ENCODE assay signal across 8 cellular contexts in genomic region chr1:43991476-43992231, GRCh38. TPM values are rescaled to one million over a fixed set of nuclear protein-coding genes. Genes with fewer than 3 reads are reported as not detected.
DNase-seq lines count a peak whose midpoint lies in the region; ATAC-seq and TF ChIP-seq lines count a peak whose summit lies in the region.

Gene CCDC24, plus strand, starts transcription at chr1:43991599. Its CDS starts 280 bp downstream, at chr1:43991879.

- TF ChIP-seq EP300 in tibial nerve (IDR thresholded peaks at IDR 0.05): peak; percentile 22 to 69

- H3K4me1 Mint-ChIP-seq in GM23338: peaks cover 21% of the 10 kb centered on the region
- peaks cover 13% of the 10 kb centered on the region for H3K4me1 Mint-ChIP-seq in activated naive CD8-positive, alpha-beta T cell treated with anti-CD3 and anti-CD28 coated beads for 36 hours

- peak; percentile 62 for DNase-seq in DND-41
- peak; percentile 85 for DNase-seq in GM23338 (ENCODE audit: low spot score)
- DNase-seq in LoVo (ENCODE audit: low spot score): peak; percentile 84
- peak; percentile 45 for DNase-seq in SKM-1 (lab: John Stamatoyannopoulos, UW; ENCODE audit: unreplicated experiment)
- DNase-seq in activated naive CD8-positive, alpha-beta T cell treated with anti-CD3 and anti-CD28 coated beads for 36 hours: peak; percentile 80
- DNase-seq in cardiac muscle cell (ENCODE audit: low read depth in 1 of 2, low spot score in 1 of 2): peak; percentile 84 to 86
- DNase-seq in tibial nerve (ENCODE audit: low spot score in 2 of 2): peak; percentile 77 to 79

- H3K4me1 ChIP-seq in DND-41 (ENCODE audit: insufficient read depth, low read length): peaks cover 20% of the 10 kb centered on the region
- peaks cover 10% of the 10 kb centered on the region for H3K4me1 ChIP-seq in GM23338 (ENCODE audit: insufficient read depth)
- peaks cover 4% of the 10 kb centered on the region for H3K4me1 ChIP-seq in cardiac muscle cell (ENCODE audit: low read depth)
- H3K4me1 ChIP-seq in parathyroid adenoma: peaks cover 2% of the 10 kb centered on the region
- peaks cover 0 to 27% (median 13%) of the 10 kb centered on the region in 4 donors for H3K4me1 ChIP-seq in tibial nerve

- H3K9ac ChIP-seq in DND-41 (ENCODE audit: low read depth, low read length): peak within 1 kb of the TSS; percentile 58
- H3K9ac ChIP-seq in parathyroid adenoma: peak within 1 kb of the TSS; percentile 19

- ATAC-seq in DND-41 (ENCODE audit: insufficient read depth, low read depth): peak; percentile 78
- peak; percentile 71 for ATAC-seq in GM23338

- H3K79me2 ChIP-seq in DND-41 (ENCODE audit: insufficient read depth, low read length) (no peaks in the 10 kb centered on the region), GM23338 (replicated peaks; ENCODE audit: insufficient read depth) (no peaks in the 10 kb centered on the region), parathyroid adenoma (no peaks in the 10 kb centered on the region)

- peak within 1 kb of the TSS; percentile 87 for H3K4me3 Mint-ChIP-seq in GM23338
- peak within 1 kb of the TSS; percentile 85 for H3K4me3 Mint-ChIP-seq in activated naive CD8-positive, alpha-beta T cell treated with anti-CD3 and anti-CD28 coated beads for 36 hours

- peak within 1 kb of the TSS; percentile 94 for H2AFZ ChIP-seq in DND-41 (ENCODE audit: low read depth, low read length)
- H2AFZ ChIP-seq in GM23338: peak within 1 kb of the TSS; percentile 96
- peak within 1 kb of the TSS; percentile 85 for H2AFZ ChIP-seq in parathyroid adenoma

- H3K36me3 Mint-ChIP-seq in GM23338 (ENCODE audit: low read depth): no peaks in the 10 kb centered on the region; the same call in 2 of the 3 replicates
- no peaks in the 10 kb centered on the region for H3K36me3 Mint-ChIP-seq in activated naive CD8-positive, alpha-beta T cell treated with anti-CD3 and anti-CD28 coated beads for 36 hours

- H3K9me3 ChIP-seq in DND-41 (ENCODE audit: insufficient read depth, low read length, severe bottlenecking) (no peaks in the 10 kb centered on the region), cardiac muscle cell (ENCODE audit: low read depth) (no peaks in the 10 kb centered on the region), parathyroid adenoma (ENCODE audit: control insufficient read depth, low read length) (no peaks in the 10 kb centered on the region), tibial nerve (no peaks in the 10 kb centered on the region)

- peaks cover 21% of the 10 kb centered on the region for H3F3A ChIP-seq in GM23338 (replicated peaks; ENCODE audit: low read depth)

- 1% methylated on average over 56 to 58 of the region's 66 CpGs for WGBS in tibial nerve, 2 donors

- H3K27me3 ChIP-seq in DND-41 (ENCODE audit: insufficient read depth, low read length, poor library complexity): peaks cover 12% of the 10 kb centered on the region
- peaks cover 11% of the 10 kb centered on the region; the same call in 1 of the 2 replicates for H3K27me3 ChIP-seq in GM23338 (ENCODE audit: insufficient read depth)
- H3K27me3 ChIP-seq in cardiac muscle cell: no peaks in the 10 kb centered on the region
- no peaks in the 10 kb centered on the region for H3K27me3 ChIP-seq in parathyroid adenoma (ENCODE audit: control insufficient read depth, insufficient read depth, low read length)
- no peaks in the 10 kb centered on the region for H3K27me3 ChIP-seq in tibial nerve

- H3K36me3 ChIP-seq in DND-41 (ENCODE audit: insufficient read depth, low read length): no peaks in the 10 kb centered on the region
- H3K36me3 ChIP-seq in GM23338 (ENCODE audit: insufficient read depth): no peaks in the 10 kb centered on the region
- H3K36me3 ChIP-seq in cardiac muscle cell: no peaks in the 10 kb centered on the region
- no peaks in the 10 kb centered on the region for H3K36me3 ChIP-seq in parathyroid adenoma (ENCODE audit: control insufficient read depth, insufficient read depth, low read length)
- H3K36me3 ChIP-seq in tibial nerve: peaks cover 0 to 8% (median 0%) of the 10 kb centered on the region in 3 donors

- TF ChIP-seq CTCF in DND-41 (IDR thresholded peaks at IDR 0.05; ENCODE audit: borderline replicate concordance, extremely low read depth, low read length, poor library complexity, severe bottlenecking) (no peak), GM23338 (conservative IDR thresholded peaks at IDR 0.05; ENCODE audit: low read depth in 2 of 2) (no peak), cardiac muscle cell (IDR thresholded peaks at IDR 0.05; ENCODE audit: low read depth, low read length) (no peak), parathyroid adenoma (IDR thresholded peaks at IDR 0.05) (no peak), tibial nerve (IDR thresholded peaks at IDR 0.05) (no peak)

- H3K9me3 Mint-ChIP-seq in GM23338: no peaks in the 10 kb centered on the region
- no peaks in the 10 kb centered on the region for H3K9me3 Mint-ChIP-seq in activated naive CD8-positive, alpha-beta T cell treated with anti-CD3 and anti-CD28 coated beads for 36 hours

- H3K4me2 ChIP-seq in DND-41 (ENCODE audit: insufficient read depth, low read length) (peak within 1 kb of the TSS; percentile 91), GM23338 (peak within 1 kb of the TSS; percentile 97), parathyroid adenoma (ENCODE audit: low read length) (peak within 1 kb of the TSS; percentile 87)

- H3K27ac ChIP-seq in DND-41 (ENCODE audit: low read length) (no peak within 1 kb of the TSS), GM23338 (ENCODE audit: low read depth) (peak within 1 kb of the TSS; percentile 72; the same call in 1 of the 2 replicates), cardiac muscle cell (peak within 1 kb of the TSS; percentile 28), parathyroid adenoma (peak within 1 kb of the TSS; percentile 86), tibial nerve (peak within 1 kb of the TSS in 3 of 4 donors; percentile 44 to 79 (median 72))

- H4K20me1 ChIP-seq in DND-41 (ENCODE audit: insufficient read depth, low read length) (0 out of 2 replicates have a peak, but pooled peaks cover 7% of the 10 kb centered on the region), GM23338 (replicated peaks; ENCODE audit: insufficient read depth) (no peaks in the 10 kb centered on the region)

- no peaks in the 10 kb centered on the region for H3K9me2 ChIP-seq in GM23338 (ENCODE audit: insufficient read depth)

- peak in 1 of 2 donors; percentile 4 for TF ChIP-seq POLR2A in tibial nerve (IDR thresholded peaks at IDR 0.05)

- H3K27ac Mint-ChIP-seq in GM23338: peak within 1 kb of the TSS; percentile 74
- peak within 1 kb of the TSS; percentile 74 for H3K27ac Mint-ChIP-seq in activated naive CD8-positive, alpha-beta T cell treated with anti-CD3 and anti-CD28 coated beads for 36 hours

- H3K4me3 ChIP-seq in DND-41 (ENCODE audit: low read depth in 1 of 2, low read length in 2 of 2): peak within 1 kb of the TSS; percentile 52 to 69; a peak in 3 of 4 replicates
- H3K4me3 ChIP-seq in GM23338: peak within 1 kb of the TSS; percentile 82
- peak within 1 kb of the TSS; percentile 56 for H3K4me3 ChIP-seq in cardiac muscle cell
- H3K4me3 ChIP-seq in parathyroid adenoma (ENCODE audit: low read depth, low read length): peak within 1 kb of the TSS; percentile 70
- peak within 1 kb of the TSS; percentile 43 to 71 (median 58) for H3K4me3 ChIP-seq in tibial nerve

- peaks cover 43% of the 10 kb centered on the region for H3K27me3 Mint-ChIP-seq in GM23338 (ENCODE audit: insufficient read depth, low read depth, poor library complexity)
- H3K27me3 Mint-ChIP-seq in activated naive CD8-positive, alpha-beta T cell treated with anti-CD3 and anti-CD28 coated beads for 36 hours: no peaks in the 10 kb centered on the region

TF ChIP-seq in GM23338, 12 proteins besides CTCF, POLR2A, EP300 and RAD21 (continues in another document):
- TF ChIP-seq CREB1 (CRISPR knock-in tag; IDR thresholded peaks at IDR 0.05; ENCODE audit: low read depth) (0 out of 2 replicates have a peak, but pooled peaks have one; percentile 29), EZH2phosphoT487 (IDR thresholded peaks at IDR 0.05; ENCODE audit: unreplicated experiment) (no peak), NANOG (IDR thresholded peaks at IDR 0.05; ENCODE audit: borderline replicate concordance) (0 out of 2 replicates have a peak, but pooled peaks have one; percentile 18), STAT1 (IDR thresholded peaks at IDR 0.05; ENCODE audit: unreplicated experiment) (no peak), REST (IDR thresholded peaks at IDR 0.05; ENCODE audit: unreplicated experiment) (no peak)

RNA-seq across cellular contexts. Expression of gene CCDC24, which starts in this region (rescaled TPM):
- 8.3 and 9.5 TPM in 2 replicates for total RNA-seq in GM23338 (2014; rRNA removed; shearing (Covaris generic))
- polyA plus RNA-seq in GM23338 (2016; fragmentation: Nextera tagmentation; extraction: Ambion mirVana) (13.4 and 17.2 TPM in 2 replicates), cardiac muscle cell (27.9 and 29.7 TPM in 2 replicates)
- total RNA-seq in activated naive CD8-positive, alpha-beta T cell treated with anti-CD3 and anti-CD28 coated beads for 36 hours: 1 to 10 TPM; 1.0 to 1.5 TPM
- total RNA-seq in cardiac muscle cell (20.8 and 26.5 TPM in 2 replicates), tibial nerve (10 to 100 TPM in 1 of 4 donors, 1 to 10 TPM in 3; 5.4 to 18.8 (median 8.9) TPM)
